1 cellular context compared by ENCODE assay signal in genomic region chr6:73515204-73516101, GRCh38.
TF ChIP-seq lines count a peak whose summit lies in the region.

No MANE protein-coding gene starts in this region.

TF ChIP-seq in HepG2, 621 proteins besides CTCF, POLR2A, EP300 and RAD21 (continued from another document and continues in another):
- TF ChIP-seq, protein P1, sequence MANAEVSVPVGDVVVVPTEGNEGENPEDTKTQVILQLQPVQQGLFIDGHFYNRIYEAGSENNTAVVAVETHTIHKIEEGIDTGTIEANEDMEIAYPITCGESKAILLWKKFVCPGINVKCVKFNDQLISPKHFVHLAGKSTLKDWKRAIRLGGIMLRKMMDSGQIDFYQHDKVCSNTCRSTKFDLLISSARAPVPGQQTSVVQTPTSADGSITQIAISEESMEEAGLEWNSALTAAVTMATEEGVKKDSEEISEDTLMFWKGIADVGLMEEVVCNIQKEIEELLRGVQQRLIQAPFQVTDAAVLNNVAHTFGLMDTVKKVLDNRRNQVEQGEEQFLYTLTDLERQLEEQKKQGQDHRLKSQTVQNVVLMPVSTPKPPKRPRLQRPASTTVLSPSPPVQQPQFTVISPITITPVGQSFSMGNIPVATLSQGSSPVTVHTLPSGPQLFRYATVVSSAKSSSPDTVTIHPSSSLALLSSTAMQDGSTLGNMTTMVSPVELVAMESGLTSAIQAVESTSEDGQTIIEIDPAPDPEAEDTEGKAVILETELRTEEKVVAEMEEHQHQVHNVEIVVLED (CRISPR knock-in tag; IDR thresholded peaks at IDR 0.05; ENCODE audit: borderline replicate concordance), result no peak
- no peak for TF ChIP-seq TAF1 (CRISPR knock-in tag; IDR thresholded peaks at IDR 0.05)
- TF ChIP-seq SATB2 (CRISPR knock-in tag; IDR thresholded peaks at IDR 0.05), result no peak
- no peak for TF ChIP-seq ZNF574 (CRISPR knock-in tag; IDR thresholded peaks at IDR 0.05)
- no peak for TF ChIP-seq ISX (CRISPR knock-in tag; conservative IDR thresholded peaks at IDR 0.05)
- no peak for TF ChIP-seq XRCC5 (optimal IDR thresholded peaks at IDR 0.05; ENCODE audit: low read length)
- no peak for TF ChIP-seq SMYD3 (CRISPR knock-in tag; IDR thresholded peaks at IDR 0.05)
- no peak for TF ChIP-seq KAT2B (IDR thresholded peaks at IDR 0.05; ENCODE audit: borderline replicate concordance, low read depth, low read length)
- no peak for TF ChIP-seq RARG (CRISPR knock-in tag; IDR thresholded peaks at IDR 0.05; ENCODE audit: low read depth)
- TF ChIP-seq NONO (IDR thresholded peaks at IDR 0.05), result no peak
- TF ChIP-seq NONO (CRISPR knock-in tag; conservative IDR thresholded peaks at IDR 0.05), result no peak; the same call in 1 of the 2 replicates
- TF ChIP-seq FOSL2 (CRISPR knock-in tag; IDR thresholded peaks at IDR 0.05), result no peak
- TF ChIP-seq PITX1 (CRISPR knock-in tag; IDR thresholded peaks at IDR 0.05), result no peak
- TF ChIP-seq ZNF10 (CRISPR knock-in tag; IDR thresholded peaks at IDR 0.05; ENCODE audit: borderline replicate concordance, low read depth), result no peak
- TF ChIP-seq SMAD9 (CRISPR knock-in tag; IDR thresholded peaks at IDR 0.05), result no peak
- TF ChIP-seq ZNF354B (CRISPR knock-in tag; IDR thresholded peaks at IDR 0.05), result no peak
- TF ChIP-seq GATA4 (IDR thresholded peaks at IDR 0.05; ENCODE audit: borderline replicate concordance, low read depth), result no peak
- TF ChIP-seq KMT2A (CRISPR knock-in tag; IDR thresholded peaks at IDR 0.05), result no peak
- no peak for TF ChIP-seq SYNCRIP (IDR thresholded peaks at IDR 0.05; ENCODE audit: insufficient read depth, low read depth, low read length)
- no peak for TF ChIP-seq MZF1 (CRISPR knock-in tag; IDR thresholded peaks at IDR 0.05; ENCODE audit: borderline replicate concordance)
- TF ChIP-seq, protein P2, sequence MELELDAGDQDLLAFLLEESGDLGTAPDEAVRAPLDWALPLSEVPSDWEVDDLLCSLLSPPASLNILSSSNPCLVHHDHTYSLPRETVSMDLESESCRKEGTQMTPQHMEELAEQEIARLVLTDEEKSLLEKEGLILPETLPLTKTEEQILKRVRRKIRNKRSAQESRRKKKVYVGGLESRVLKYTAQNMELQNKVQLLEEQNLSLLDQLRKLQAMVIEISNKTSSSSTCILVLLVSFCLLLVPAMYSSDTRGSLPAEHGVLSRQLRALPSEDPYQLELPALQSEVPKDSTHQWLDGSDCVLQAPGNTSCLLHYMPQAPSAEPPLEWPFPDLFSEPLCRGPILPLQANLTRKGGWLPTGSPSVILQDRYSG (CRISPR knock-in tag; IDR thresholded peaks at IDR 0.05), result no peak
- no peak for TF ChIP-seq MTA3 (CRISPR knock-in tag; IDR thresholded peaks at IDR 0.05)
- no peak for TF ChIP-seq CHCHD3 (CRISPR knock-in tag; IDR thresholded peaks at IDR 0.05)
- TF ChIP-seq ZSCAN25 (CRISPR knock-in tag; IDR thresholded peaks at IDR 0.05), result no peak
- TF ChIP-seq ZNF570 (CRISPR knock-in tag; IDR thresholded peaks at IDR 0.05; ENCODE audit: borderline replicate concordance), result no peak
- TF ChIP-seq ZFP36L1 (CRISPR knock-in tag; IDR thresholded peaks at IDR 0.05), result no peak
- TF ChIP-seq, protein P3, sequence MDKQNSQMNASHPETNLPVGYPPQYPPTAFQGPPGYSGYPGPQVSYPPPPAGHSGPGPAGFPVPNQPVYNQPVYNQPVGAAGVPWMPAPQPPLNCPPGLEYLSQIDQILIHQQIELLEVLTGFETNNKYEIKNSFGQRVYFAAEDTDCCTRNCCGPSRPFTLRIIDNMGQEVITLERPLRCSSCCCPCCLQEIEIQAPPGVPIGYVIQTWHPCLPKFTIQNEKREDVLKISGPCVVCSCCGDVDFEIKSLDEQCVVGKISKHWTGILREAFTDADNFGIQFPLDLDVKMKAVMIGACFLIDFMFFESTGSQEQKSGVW (CRISPR knock-in tag; IDR thresholded peaks at IDR 0.05; ENCODE audit: borderline replicate concordance), result no peak
- TF ChIP-seq MXD4 (CRISPR knock-in tag; IDR thresholded peaks at IDR 0.05), result no peak
- TF ChIP-seq, protein P4, sequence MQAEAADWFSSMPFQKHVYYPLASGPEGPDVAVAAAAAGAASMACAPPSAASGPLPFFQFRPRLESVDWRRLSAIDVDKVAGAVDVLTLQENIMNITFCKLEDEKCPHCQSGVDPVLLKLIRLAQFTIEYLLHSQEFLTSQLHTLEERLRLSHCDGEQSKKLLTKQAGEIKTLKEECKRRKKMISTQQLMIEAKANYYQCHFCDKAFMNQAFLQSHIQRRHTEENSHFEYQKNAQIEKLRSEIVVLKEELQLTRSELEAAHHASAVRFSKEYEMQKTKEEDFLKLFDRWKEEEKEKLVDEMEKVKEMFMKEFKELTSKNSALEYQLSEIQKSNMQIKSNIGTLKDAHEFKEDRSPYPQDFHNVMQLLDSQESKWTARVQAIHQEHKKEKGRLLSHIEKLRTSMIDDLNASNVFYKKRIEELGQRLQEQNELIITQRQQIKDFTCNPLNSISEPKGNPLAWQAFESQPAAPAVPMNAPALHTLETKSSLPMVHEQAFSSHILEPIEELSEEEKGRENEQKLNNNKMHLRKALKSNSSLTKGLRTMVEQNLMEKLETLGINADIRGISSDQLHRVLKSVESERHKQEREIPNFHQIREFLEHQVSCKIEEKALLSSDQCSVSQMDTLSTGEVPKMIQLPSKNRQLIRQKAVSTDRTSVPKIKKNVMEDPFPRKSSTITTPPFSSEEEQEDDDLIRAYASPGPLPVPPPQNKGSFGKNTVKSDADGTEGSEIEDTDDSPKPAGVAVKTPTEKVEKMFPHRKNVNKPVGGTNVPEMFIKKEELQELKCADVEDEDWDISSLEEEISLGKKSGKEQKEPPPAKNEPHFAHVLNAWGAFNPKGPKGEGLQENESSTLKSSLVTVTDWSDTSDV (CRISPR knock-in tag; IDR thresholded peaks at IDR 0.05), result no peak
- TF ChIP-seq BHLHE40 (IDR thresholded peaks at IDR 0.05; ENCODE audit: low read length), result no peak
- TF ChIP-seq HNRNPH1 (optimal IDR thresholded peaks at IDR 0.05; ENCODE audit: low read depth, low read length), result no peak
- no peak for TF ChIP-seq XBP1 (CRISPR knock-in tag; IDR thresholded peaks at IDR 0.05)
- no peak for TF ChIP-seq LBX2 (CRISPR knock-in tag; IDR thresholded peaks at IDR 0.05; ENCODE audit: borderline replicate concordance)
- TF ChIP-seq GFI1 (CRISPR knock-in tag; IDR thresholded peaks at IDR 0.05; ENCODE audit: borderline replicate concordance), result no peak
- TF ChIP-seq ZNF790 (CRISPR knock-in tag; IDR thresholded peaks at IDR 0.05; ENCODE audit: borderline replicate concordance), result no peak
- TF ChIP-seq, protein P5, sequence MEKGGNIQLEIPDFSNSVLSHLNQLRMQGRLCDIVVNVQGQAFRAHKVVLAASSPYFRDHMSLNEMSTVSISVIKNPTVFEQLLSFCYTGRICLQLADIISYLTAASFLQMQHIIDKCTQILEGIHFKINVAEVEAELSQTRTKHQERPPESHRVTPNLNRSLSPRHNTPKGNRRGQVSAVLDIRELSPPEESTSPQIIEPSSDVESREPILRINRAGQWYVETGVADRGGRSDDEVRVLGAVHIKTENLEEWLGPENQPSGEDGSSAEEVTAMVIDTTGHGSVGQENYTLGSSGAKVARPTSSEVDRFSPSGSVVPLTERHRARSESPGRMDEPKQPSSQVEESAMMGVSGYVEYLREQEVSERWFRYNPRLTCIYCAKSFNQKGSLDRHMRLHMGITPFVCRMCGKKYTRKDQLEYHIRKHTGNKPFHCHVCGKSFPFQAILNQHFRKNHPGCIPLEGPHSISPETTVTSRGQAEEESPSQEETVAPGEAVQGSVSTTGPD (CRISPR knock-in tag; IDR thresholded peaks at IDR 0.05), result no peak
- TF ChIP-seq RXRB (CRISPR knock-in tag; IDR thresholded peaks at IDR 0.05; ENCODE audit: borderline replicate concordance), result no peak
- TF ChIP-seq PCBP1 (IDR thresholded peaks at IDR 0.05; ENCODE audit: borderline replicate concordance, low read depth, low read length), result no peak
- TF ChIP-seq THAP11 (CRISPR knock-in tag; IDR thresholded peaks at IDR 0.05), result no peak
- no peak for TF ChIP-seq MNT (IDR thresholded peaks at IDR 0.05)
- TF ChIP-seq, protein P6, sequence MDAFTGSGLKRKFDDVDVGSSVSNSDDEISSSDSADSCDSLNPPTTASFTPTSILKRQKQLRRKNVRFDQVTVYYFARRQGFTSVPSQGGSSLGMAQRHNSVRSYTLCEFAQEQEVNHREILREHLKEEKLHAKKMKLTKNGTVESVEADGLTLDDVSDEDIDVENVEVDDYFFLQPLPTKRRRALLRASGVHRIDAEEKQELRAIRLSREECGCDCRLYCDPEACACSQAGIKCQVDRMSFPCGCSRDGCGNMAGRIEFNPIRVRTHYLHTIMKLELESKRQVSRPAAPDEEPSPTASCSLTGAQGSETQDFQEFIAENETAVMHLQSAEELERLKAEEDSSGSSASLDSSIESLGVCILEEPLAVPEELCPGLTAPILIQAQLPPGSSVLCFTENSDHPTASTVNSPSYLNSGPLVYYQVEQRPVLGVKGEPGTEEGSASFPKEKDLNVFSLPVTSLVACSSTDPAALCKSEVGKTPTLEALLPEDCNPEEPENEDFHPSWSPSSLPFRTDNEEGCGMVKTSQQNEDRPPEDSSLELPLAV (CRISPR knock-in tag; conservative IDR thresholded peaks at IDR 0.05; ENCODE audit: low read depth), result no peak
- no peak for TF ChIP-seq AKAP8 (CRISPR knock-in tag; IDR thresholded peaks at IDR 0.05)
- TF ChIP-seq ZNF24 (IDR thresholded peaks at IDR 0.05), result no peak
- TF ChIP-seq, protein P7, sequence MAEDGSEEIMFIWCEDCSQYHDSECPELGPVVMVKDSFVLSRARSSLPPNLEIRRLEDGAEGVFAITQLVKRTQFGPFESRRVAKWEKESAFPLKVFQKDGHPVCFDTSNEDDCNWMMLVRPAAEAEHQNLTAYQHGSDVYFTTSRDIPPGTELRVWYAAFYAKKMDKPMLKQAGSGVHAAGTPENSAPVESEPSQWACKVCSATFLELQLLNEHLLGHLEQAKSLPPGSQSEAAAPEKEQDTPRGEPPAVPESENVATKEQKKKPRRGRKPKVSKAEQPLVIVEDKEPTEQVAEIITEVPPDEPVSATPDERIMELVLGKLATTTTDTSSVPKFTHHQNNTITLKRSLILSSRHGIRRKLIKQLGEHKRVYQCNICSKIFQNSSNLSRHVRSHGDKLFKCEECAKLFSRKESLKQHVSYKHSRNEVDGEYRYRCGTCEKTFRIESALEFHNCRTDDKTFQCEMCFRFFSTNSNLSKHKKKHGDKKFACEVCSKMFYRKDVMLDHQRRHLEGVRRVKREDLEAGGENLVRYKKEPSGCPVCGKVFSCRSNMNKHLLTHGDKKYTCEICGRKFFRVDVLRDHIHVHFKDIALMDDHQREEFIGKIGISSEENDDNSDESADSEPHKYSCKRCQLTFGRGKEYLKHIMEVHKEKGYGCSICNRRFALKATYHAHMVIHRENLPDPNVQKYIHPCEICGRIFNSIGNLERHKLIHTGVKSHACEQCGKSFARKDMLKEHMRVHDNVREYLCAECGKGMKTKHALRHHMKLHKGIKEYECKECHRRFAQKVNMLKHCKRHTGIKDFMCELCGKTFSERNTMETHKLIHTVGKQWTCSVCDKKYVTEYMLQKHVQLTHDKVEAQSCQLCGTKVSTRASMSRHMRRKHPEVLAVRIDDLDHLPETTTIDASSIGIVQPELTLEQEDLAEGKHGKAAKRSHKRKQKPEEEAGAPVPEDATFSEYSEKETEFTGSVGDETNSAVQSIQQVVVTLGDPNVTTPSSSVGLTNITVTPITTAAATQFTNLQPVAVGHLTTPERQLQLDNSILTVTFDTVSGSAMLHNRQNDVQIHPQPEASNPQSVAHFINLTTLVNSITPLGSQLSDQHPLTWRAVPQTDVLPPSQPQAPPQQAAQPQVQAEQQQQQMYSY (CRISPR knock-in tag; IDR thresholded peaks at IDR 0.05), result no peak
- TF ChIP-seq SRY (CRISPR knock-in tag; IDR thresholded peaks at IDR 0.05), result no peak; the same call in 1 of the 2 replicates
- TF ChIP-seq, protein P8, sequence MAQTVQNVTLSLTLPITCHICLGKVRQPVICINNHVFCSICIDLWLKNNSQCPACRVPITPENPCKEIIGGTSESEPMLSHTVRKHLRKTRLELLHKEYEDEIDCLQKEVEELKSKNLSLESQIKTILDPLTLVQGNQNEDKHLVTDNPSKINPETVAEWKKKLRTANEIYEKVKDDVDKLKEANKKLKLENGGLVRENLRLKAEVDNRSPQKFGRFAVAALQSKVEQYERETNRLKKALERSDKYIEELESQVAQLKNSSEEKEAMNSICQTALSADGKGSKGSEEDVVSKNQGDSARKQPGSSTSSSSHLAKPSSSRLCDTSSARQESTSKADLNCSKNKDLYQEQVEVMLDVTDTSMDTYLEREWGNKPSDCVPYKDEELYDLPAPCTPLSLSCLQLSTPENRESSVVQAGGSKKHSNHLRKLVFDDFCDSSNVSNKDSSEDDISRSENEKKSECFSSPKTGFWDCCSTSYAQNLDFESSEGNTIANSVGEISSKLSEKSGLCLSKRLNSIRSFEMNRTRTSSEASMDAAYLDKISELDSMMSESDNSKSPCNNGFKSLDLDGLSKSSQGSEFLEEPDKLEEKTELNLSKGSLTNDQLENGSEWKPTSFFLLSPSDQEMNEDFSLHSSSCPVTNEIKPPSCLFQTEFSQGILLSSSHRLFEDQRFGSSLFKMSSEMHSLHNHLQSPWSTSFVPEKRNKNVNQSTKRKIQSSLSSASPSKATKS (CRISPR knock-in tag; IDR thresholded peaks at IDR 0.05), result no peak
